ENCODE assay signal across 9 cellular contexts in the genomic region with DNA sequence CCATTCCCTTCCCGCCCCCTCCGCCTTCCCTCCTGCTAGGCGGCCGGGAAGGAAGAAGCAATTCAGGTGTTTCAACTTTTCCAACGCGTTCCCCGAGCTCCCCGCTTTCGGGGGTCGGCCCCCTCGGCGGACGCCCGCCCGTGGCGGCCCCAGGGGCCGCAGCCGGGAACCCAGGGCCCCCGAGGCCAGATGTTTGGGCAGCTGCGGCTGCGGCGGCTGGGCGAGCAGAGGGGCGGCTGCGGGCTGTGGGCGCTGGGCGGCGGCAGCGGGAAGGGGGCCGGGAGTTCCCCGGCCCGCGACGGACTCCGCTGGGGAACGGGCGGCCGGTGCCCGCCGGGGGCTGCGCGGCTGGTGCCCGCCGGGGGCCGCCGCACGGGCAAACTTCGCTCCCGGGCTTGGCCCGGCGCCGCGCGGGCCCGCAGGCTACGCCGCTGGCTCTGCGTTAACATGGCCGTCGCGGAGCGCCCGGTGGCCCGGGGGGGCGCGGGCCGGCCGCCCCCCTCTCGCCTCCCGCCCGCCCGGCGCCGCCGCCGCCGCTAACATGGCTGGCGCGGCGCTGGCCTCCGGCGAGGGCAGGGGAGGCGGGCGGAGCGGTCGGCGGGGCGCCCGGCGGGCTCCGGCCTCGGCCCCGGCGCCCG. TPM values are rescaled to one million over a fixed set of nuclear protein-coding genes. Genes with fewer than 3 reads are reported as not detected.
A peak's percentile ranks its signal among the peaks of the same experiment; 100 is the strongest.
DNase-seq lines count a peak whose midpoint lies in the region; ATAC-seq, FAIRE-seq and TF ChIP-seq lines count a peak whose summit lies in the region.
"Had no signal": no experiment of that assay in that cellular context is flagged by ENCODE, and none has a peak within 500 bp of the region (broad histone marks: within the 10 kb centered on the region; RNA-seq: fewer than 3 reads in every experiment).

No MANE protein-coding gene starts in this region.

- POLR2A ChIA-PET in A549 (lab: Yijun Ruan, JAX): interaction anchor here (1.5 kb wide), 1 partner anchor 211 kb away, joined by 9 read pairs; no protein-coding TSS in a partner anchor

- H3K9me3 ChIP-seq in A549: no peaks in the 10 kb centered on the region
- H3K9me3 ChIP-seq in mononuclear cell (ENCODE audit: low read depth, low read length): no peaks in the 10 kb centered on the region

- peak overlapping the region; percentile 99 for H3K4me3 ChIP-seq in A549
- H3K4me3 ChIP-seq in mononuclear cell (ENCODE audit: low read length): peak overlapping the region; percentile 30

- peak overlapping the region; percentile 96 for H3K27ac ChIP-seq in A549

- no peak for DNase-seq in A549 (ENCODE audit: low read depth in 1 of 2, low spot score in 1 of 2)
- DNase-seq in astrocyte of the hippocampus (ENCODE audit: low read depth, low spot score): peak; percentile 43
- DNase-seq in NCI-H1092 treated with DMSO at 0.1 percent for 48 hours (lab: John Stamatoyannopoulos, UW): no peak
- DNase-seq in foreskin melanocyte: no peak
- DNase-seq in NCI-H524 (lab: John Stamatoyannopoulos, UW): no peak

- H3K27me3 ChIP-seq in mononuclear cell (ENCODE audit: insufficient read depth, low read length): no peaks in the 10 kb centered on the region

- TF ChIP-seq EP300 in A549 (IDR thresholded peaks at IDR 0.05): no peak

- H3K4me1 ChIP-seq in A549 (0 out of 3 replicates have a peak, but pooled peaks cover 12% of the 10 kb centered on the region), mononuclear cell (ENCODE audit: insufficient read depth, low read length) (peaks cover 16% of the 10 kb centered on the region)

- WGBS in A549 (ENCODE audit: missing lambda C conversion rate): no CpG with 5 or more reads among the region's 95 CpGs

- TF ChIP-seq CTCF in A549 (IDR thresholded peaks at IDR 0.05): no peak

- TF ChIP-seq POLR2A in A549 (IDR thresholded peaks at IDR 0.05; ENCODE audit: low read length): no peak

- no peak for FAIRE-seq in A549 (lab: Jason Lieb, UNC)
- FAIRE-seq: frontal cortex had no signal

- no peak for TF ChIP-seq RAD21 in A549 (conservative IDR thresholded peaks at IDR 0.05 in 1 of 2, IDR thresholded peaks at IDR 0.05 in 1 of 2)

- CTCF ChIA-PET in A549 (lab: Yijun Ruan, JAX): interaction anchor here (1.1 to 2.6 kb wide), 2 partner anchors 141 to 211 kb away, joined by 4 to 12 read pairs; no protein-coding TSS in a partner anchor

- H3K4me2 ChIP-seq in A549: peak overlapping the region; percentile 63

- ATAC-seq in A549 (peak in 1 of 2 experiments; percentile 20; a peak in 1 of 6 replicates), GM18909 (IDR thresholded peaks at IDR 0.05; ENCODE audit: poor library complexity, unreplicated experiment) (peak; percentile 22), HG03097 (IDR thresholded peaks at IDR 0.05; ENCODE audit: low FRiP score, unreplicated experiment) (peak; percentile 21)

TF ChIP-seq in A549, 52 proteins besides CTCF, POLR2A, EP300 and RAD21:
- 0 out of 2 replicates have a peak, but pooled peaks have one; percentile 21 for TF ChIP-seq PHF8 (IDR thresholded peaks at IDR 0.05; ENCODE audit: borderline replicate concordance, low read depth)
- TF ChIP-seq, protein P1, sequence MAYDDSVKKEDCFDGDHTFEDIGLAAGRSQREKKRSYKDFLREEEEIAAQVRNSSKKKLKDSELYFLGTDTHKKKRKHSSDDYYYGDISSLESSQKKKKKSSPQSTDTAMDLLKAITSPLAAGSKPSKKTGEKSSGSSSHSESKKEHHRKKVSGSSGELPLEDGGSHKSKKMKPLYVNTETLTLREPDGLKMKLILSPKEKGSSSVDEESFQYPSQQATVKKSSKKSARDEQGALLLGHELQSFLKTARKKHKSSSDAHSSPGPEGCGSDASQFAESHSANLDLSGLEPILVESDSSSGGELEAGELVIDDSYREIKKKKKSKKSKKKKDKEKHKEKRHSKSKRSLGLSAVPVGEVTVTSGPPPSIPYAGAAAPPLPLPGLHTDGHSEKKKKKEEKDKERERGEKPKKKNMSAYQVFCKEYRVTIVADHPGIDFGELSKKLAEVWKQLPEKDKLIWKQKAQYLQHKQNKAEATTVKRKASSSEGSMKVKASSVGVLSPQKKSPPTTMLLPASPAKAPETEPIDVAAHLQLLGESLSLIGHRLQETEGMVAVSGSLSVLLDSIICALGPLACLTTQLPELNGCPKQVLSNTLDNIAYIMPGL (CRISPR knock-in tag; IDR thresholded peaks at IDR 0.05; ENCODE audit: borderline replicate concordance): no peak
- no peak for TF ChIP-seq KDM1A (IDR thresholded peaks at IDR 0.05; ENCODE audit: low read depth)
- TF ChIP-seq JUN (IDR thresholded peaks at IDR 0.05): peak in 1 of 2 experiments; percentile 49; a peak in 1 of 5 replicates
TF ChIP-seq in A549: peak in this region for 2.

RNA-seq across cellular contexts. Expression of a gene that starts 0.5 kb away (rescaled TPM):
- polyA plus RNA-seq in A549 (2011; rRNA removed): 110 and 142 TPM in 2 replicates
- polyA plus RNA-seq in A549 (2012; cell fraction: cytosol; rRNA removed): 27.0 and 27.1 TPM in 2 replicates
- 6.8 and 14.5 TPM in 2 replicates for polyA plus RNA-seq in A549 (2012; cell fraction: nucleus; rRNA removed)
- 94.6 to 121 TPM (median 104 TPM) in 3 replicates for polyA plus RNA-seq in A549 (2017; fragmentation: RNase III; extraction: RNeasy Plus Mini Kit Qiagen cat#74134 plus additional on column Dnase treatment)
- polyA minus RNA-seq in A549 (2011; rRNA and poly(A)+ RNA removed): 34.7 and 37.6 TPM in 2 replicates
- total RNA-seq in mononuclear cell: 4.5 TPM
